ENCODE assay signal across 37 cellular contexts in genomic region chr15:101506491-101506890, GRCh38.
"Had no signal": no experiment of that assay in that cellular context is flagged by ENCODE, and none has a peak within 500 bp of the region (broad histone marks: within the 10 kb centered on the region; RNA-seq: fewer than 3 reads in every experiment).

No MANE protein-coding gene starts in this region.

- H3K27ac ChIP-seq: adrenal gland, body of pancreas, breast epithelium, KMS-11, Peyer's patch, VCaP had no signal

- ATAC-seq: activated CD8-positive, alpha-beta T cell treated with anti-CD3 and anti-CD28 coated beads for 36 hours; activated naive CD4-positive, alpha-beta T cell treated with anti-CD3 and anti-CD28 coated beads, Interleukin-2, amount 50 U/mL, for 72 hours; activated T-cell treated with anti-CD3 and anti-CD28 coated beads, Interleukin-2, amount 50 U/mL, for 72 hours; activated T-helper 17 cell treated with anti-CD3 and anti-CD28 coated beads, Interleukin-2, amount 50 U/mL, for 72 hours; body of pancreas; PC-3; Right ventricle myocardium inferior had no signal

- H3K4me2 ChIP-seq: KMS-11 had no signal

- H3K9ac ChIP-seq: KMS-11 had no signal

- H3K4me3 ChIP-seq: adrenal gland, body of pancreas, breast epithelium, Peyer's patch had no signal

- H3K4me1 ChIP-seq: breast epithelium had no signal

- H3K9me3 ChIP-seq: adrenal gland, body of pancreas, breast epithelium, Peyer's patch had no signal

- H3K36me3 ChIP-seq: adrenal gland, breast epithelium, Peyer's patch had no signal

- DNase-seq: activated B cell treated with CpG ODN at 0.5 μM for 24 hours; activated CD4-positive, alpha-beta T cell treated with anti-CD3 and anti-CD28 coated beads for 4 hours; activated CD4-positive, alpha-beta T cell treated with anti-CD3 and anti-CD28 coated beads, Interleukin-2, amount 50 U/mL, for 4 hours; activated CD4-positive, CD25-positive, alpha-beta regulatory T cell treated with anti-CD3 and anti-CD28 coated beads, Interleukin-2, amount 50 U/mL, for 72 hours; activated CD8-positive, alpha-beta T cell treated with anti-CD3 and anti-CD28 coated beads for 36 hours; activated gamma-delta T cell treated with Interleukin-2 at 50 U/mL for 16 hours; activated naive CD4-positive, alpha-beta T cell treated with anti-CD3 and anti-CD28 coated beads for 36 hours; activated T-cell treated with anti-CD3 and anti-CD28 coated beads, Interleukin-2, amount 50 U/mL, for 1 hour; activated T-cell treated with anti-CD3 and anti-CD28 coated beads, Interleukin-2, amount 50 U/mL, for 72 hours; body of pancreas; cerebellar nuclear complex; MM.1S; MV-4-11; NCI-H1092; NCI-H1436 treated with DMSO at 0.1 percent for 48 hours; NCI-H1694 treated with DMSO at 0.1 percent for 48 hours; NCI-H2029; NCI-H2107; NCI-H2171; NCI-H510A; NCI-H526; NCI-H748 treated with DMSO at 0.1 percent for 48 hours; NK-92 treated with Interleukin-12 subunit alpha and Interleukin-12 subunit beta, amount 100 ng/mL, for 24 hours; PC-3; Peyer's patch; RPMI8226; SW 1271; T-helper 1 cell; T-helper 2 cell; T-helper 9 cell had no signal

- H3K27me3 ChIP-seq: body of pancreas, Peyer's patch had no signal
